Comparison of ENCODE assay signal across 13 cellular contexts in the genomic region with DNA sequence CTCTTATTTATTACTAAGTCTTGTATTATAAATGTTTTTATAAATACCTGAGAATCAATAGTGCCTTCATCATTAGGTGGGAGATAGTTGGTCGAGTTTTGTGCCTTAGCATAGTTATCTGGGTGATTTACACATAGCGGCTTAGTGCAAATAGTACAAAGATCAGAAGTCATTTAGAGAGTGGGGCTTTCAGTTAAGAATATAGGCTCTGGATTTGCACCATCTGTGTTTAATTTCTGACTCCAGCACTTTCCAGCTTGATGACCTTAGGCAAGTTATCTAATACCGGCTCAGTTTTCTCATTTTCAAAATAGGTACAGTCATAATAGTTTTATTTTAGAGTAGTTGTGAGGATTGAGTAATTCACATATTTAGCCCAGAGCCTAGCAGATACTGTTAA.
"Had no signal": no experiment of that assay in that cellular context is flagged by ENCODE, and none has a peak within 500 bp of the region (broad histone marks: within the 10 kb centered on the region; RNA-seq: fewer than 3 reads in every experiment).

No MANE protein-coding gene starts in this region.

- H3K9me3 Mint-ChIP-seq: stimulated activated naive CD8-positive, alpha-beta T cell treated with anti-CD3 and anti-CD28 coated beads, Interleukin-15, Interleukin-2, amounts not matched to agents 100 ng/mL and 50 ng/mL, for 24 hours had no signal

- DNase-seq: activated CD4-positive, alpha-beta T cell treated with anti-CD3 and anti-CD28 coated beads for 4 hours; activated CD8-positive, alpha-beta T cell treated with anti-CD3 and anti-CD28 coated beads for 36 hours; activated naive CD4-positive, alpha-beta T cell treated with anti-CD3 and anti-CD28 coated beads, Interleukin-2, amount 10 ng/mL, durations not matched to agents 7 days and 5 days; amniotic stem cell; hypothalamus; left ventricle myocardium superior; psoas muscle; T-helper 2 cell; testis had no signal

- FAIRE-seq: colon had no signal

- H3K4me3 Mint-ChIP-seq: activated CD8-positive, alpha-beta T cell treated with anti-CD3 and anti-CD28 coated beads for 36 hours; activated naive CD4-positive, alpha-beta T cell treated with anti-CD3 and anti-CD28 coated beads, Interleukin-2, amount 10 ng/mL, durations not matched to agents 7 days and 5 days; activated T-helper 1 cell treated with anti-CD3 and anti-CD28 coated beads, Interleukin-12 subunit alpha, Interleukin-12 subunit beta, Interleukin-2, Interleukin-4 antibody, amounts not matched to agents 30 ng/mL and 10 ng/mL and 1 ng/mL, durations not matched to agents 14 hours and 24 hours and 36 hours; stimulated activated naive CD8-positive, alpha-beta T cell treated with anti-CD3 and anti-CD28 coated beads, Interleukin-15, Interleukin-2, amounts not matched to agents 100 ng/mL and 50 ng/mL, for 24 hours had no signal

- H3K27ac Mint-ChIP-seq: activated T-helper 1 cell treated with anti-CD3 and anti-CD28 coated beads, Interleukin-12 subunit alpha, Interleukin-12 subunit beta, Interleukin-2, Interleukin-4 antibody, amounts not matched to agents 30 ng/mL and 10 ng/mL and 1 ng/mL, durations not matched to agents 14 hours and 24 hours and 36 hours; stimulated activated naive CD8-positive, alpha-beta T cell treated with anti-CD3 and anti-CD28 coated beads, Interleukin-15, Interleukin-2, amounts not matched to agents 100 ng/mL and 50 ng/mL, for 24 hours had no signal

- ATAC-seq: activated CD8-positive, alpha-beta T cell treated with anti-CD3 and anti-CD28 coated beads for 36 hours; left ventricle myocardium superior; psoas muscle; sciatic nerve had no signal

- H3K27me3 Mint-ChIP-seq: activated CD8-positive, alpha-beta T cell treated with anti-CD3 and anti-CD28 coated beads for 36 hours; activated naive CD4-positive, alpha-beta T cell treated with anti-CD3 and anti-CD28 coated beads, Interleukin-2, amount 10 ng/mL, durations not matched to agents 7 days and 5 days; stimulated activated naive CD8-positive, alpha-beta T cell treated with anti-CD3 and anti-CD28 coated beads, Interleukin-15, Interleukin-2, amounts not matched to agents 100 ng/mL and 50 ng/mL, for 24 hours had no signal
